ENCODE assay signal across 1 cellular context in the genomic region with DNA sequence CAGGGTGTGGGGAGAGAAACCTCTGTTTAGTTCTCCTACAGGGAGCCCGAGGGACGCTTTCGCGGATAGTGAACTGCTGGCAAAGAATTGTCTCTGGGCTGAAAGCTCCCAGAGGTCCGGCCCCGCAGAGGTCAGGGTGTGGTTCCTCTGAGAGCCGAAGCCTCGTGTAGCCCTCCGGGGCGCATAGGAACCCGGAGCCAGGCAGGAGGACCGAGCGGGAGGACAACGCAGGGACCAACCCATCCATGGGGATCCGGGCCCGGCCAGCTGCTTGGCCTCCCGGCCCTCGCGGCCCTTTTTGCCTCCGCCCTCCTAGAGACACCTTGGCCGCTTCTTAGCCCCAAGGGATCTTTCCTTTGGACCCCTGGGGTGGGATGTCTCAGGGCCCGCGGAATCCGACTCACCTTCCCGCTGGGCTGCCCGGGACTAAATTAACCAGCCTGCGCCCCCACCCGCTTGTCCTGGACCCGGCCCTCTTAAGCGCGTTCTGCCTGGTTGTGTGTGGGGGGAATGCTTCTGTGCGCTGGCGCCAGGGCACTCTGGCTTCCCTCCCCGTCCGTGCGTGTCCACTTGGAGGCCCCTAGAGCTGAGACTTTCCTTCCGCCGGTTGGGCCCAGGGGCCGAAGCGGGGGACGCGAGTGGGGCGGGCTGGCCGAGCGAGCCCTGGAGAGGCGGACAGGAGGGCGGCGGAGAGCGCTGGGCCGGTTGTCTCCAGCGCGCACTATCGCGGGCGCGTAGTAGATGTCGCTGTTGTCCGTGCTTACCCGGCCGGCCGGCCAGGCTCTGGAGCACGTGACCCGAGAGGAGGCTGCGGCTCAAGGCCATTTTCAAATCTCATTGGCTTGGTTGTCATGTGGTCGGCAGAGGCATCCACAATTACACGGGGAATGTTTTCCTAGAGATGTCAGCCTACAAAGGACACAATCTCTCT.
TF ChIP-seq lines count a peak whose summit lies in the region.

TSS of gene HOXD10 (plus strand) at position 896 of the 931 bp plus-strand sequence. CDS start 56 bp downstream, outside the sequence.

TF ChIP-seq in IMR-90, 13 proteins besides CTCF, POLR2A, EP300 and RAD21 (continued from another document):
- TF ChIP-seq USF2 (IDR thresholded peaks at IDR 0.05; ENCODE audit: low read depth, low read length): no peak
- TF ChIP-seq SMC3 (IDR thresholded peaks at IDR 0.05; ENCODE audit: low read depth, low read length): no peak
- no peak for TF ChIP-seq NFE2L2 (IDR thresholded peaks at IDR 0.05; ENCODE audit: low read depth, low read length)
- TF ChIP-seq RFX5 (IDR thresholded peaks at IDR 0.05; ENCODE audit: low read depth, low read length): no peak
- TF ChIP-seq BHLHE40 (IDR thresholded peaks at IDR 0.05; ENCODE audit: low read depth, low read length): no peak
- TF ChIP-seq MAZ (IDR thresholded peaks at IDR 0.05; ENCODE audit: borderline replicate concordance, low read depth, low read length): no peak
